Comparison of ENCODE assay signal across 19 cellular contexts in the genomic region with DNA sequence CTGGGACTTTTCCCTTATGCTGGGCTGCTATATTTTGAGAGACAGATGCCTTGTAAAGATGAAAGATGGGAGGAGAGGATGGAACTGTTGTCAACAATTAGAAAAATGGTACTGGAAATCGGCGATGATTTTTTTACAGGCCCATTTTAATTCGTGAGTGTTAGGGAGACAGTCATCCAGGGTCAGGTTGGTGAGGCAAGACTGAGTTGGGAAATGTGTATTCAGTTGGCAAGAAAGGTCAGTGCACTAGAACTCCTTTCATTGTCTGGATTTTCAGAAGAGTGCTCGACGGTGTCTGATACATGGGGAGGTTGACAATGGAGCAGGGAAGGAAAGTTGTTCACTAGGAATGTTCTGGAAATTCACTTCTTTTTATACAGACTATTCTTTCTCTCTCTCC.
DNase-seq lines count a peak whose midpoint lies in the region; ATAC-seq and TF ChIP-seq lines count a peak whose summit lies in the region.
"Had no signal": no experiment of that assay in that cellular context is flagged by ENCODE, and none has a peak within 500 bp of the region (broad histone marks: within the 10 kb centered on the region; RNA-seq: fewer than 3 reads in every experiment).

No MANE protein-coding gene starts in this region.

- peak; percentile 54 to 92 (median 70) for ATAC-seq in right lobe of liver
- ATAC-seq in HG03520 (IDR thresholded peaks at IDR 0.05; ENCODE audit: unreplicated experiment), result no peak
- ATAC-seq in HG02938 (IDR thresholded peaks at IDR 0.05; ENCODE audit: unreplicated experiment), result no peak
- no peak for ATAC-seq in GM21786 (IDR thresholded peaks at IDR 0.05; ENCODE audit: unreplicated experiment)
- ATAC-seq: A549, GM12878, GM23338 had no signal

- H3K4me1 ChIP-seq in right lobe of liver, result peaks cover 0 to 3% (median 0%) of the 10 kb centered on the region in 4 donors
- H3K4me1 ChIP-seq: A549 had no signal

- peak overlapping the region; percentile 15; the same call in 1 of the 2 replicates for H3K4me3 ChIP-seq in WERI-Rb-1 (ENCODE audit: low read depth, low read length)
- H3K4me3 ChIP-seq in right lobe of liver, result no peak overlapping the region
- H3K4me3 ChIP-seq: A549, GM12878, GM23338 had no signal

- H3K36me3 ChIP-seq in WERI-Rb-1, result no peaks in the 10 kb centered on the region
- no peaks in the 10 kb centered on the region for H3K36me3 ChIP-seq in right lobe of liver

- H3K27me3 Mint-ChIP-seq in glutamatergic neuron (ENCODE audit: unreplicated experiment), result peaks cover 7% of the 10 kb centered on the region
- H3K27me3 Mint-ChIP-seq: CD4-positive, alpha-beta memory T cell had no signal

- no peak for TF ChIP-seq POLR2A in right lobe of liver (IDR thresholded peaks at IDR 0.05)

- intact Hi-C loops in right lobe of liver (cut with DNase I), result no loop called here

- TF ChIP-seq CTCF in WERI-Rb-1 (IDR thresholded peaks at IDR 0.05; ENCODE audit: low read depth, low read length), result no peak
- TF ChIP-seq CTCF in glutamatergic neuron (IDR thresholded peaks at IDR 0.05; ENCODE audit: partially characterized antibody, unreplicated experiment), result no peak
- no peak for TF ChIP-seq CTCF in right lobe of liver (IDR thresholded peaks at IDR 0.05)

- peaks cover 22% of the 10 kb centered on the region for H3K4me1 Mint-ChIP-seq in glutamatergic neuron (ENCODE audit: low read depth, unreplicated experiment)

- peak overlapping the region; percentile 55 for H3K27ac Mint-ChIP-seq in glutamatergic neuron (ENCODE audit: unreplicated experiment)
- H3K27ac Mint-ChIP-seq: CD4-positive, alpha-beta memory T cell; GM23338 had no signal

- H3K9me3 Mint-ChIP-seq in glutamatergic neuron (ENCODE audit: unreplicated experiment), result peaks cover 7% of the 10 kb centered on the region
- H3K9me3 Mint-ChIP-seq: GM23338 had no signal

- H3K36me3 Mint-ChIP-seq in glutamatergic neuron (ENCODE audit: unreplicated experiment), result no peaks in the 10 kb centered on the region
- H3K36me3 Mint-ChIP-seq: CD4-positive, alpha-beta memory T cell had no signal

- H3K4me3 Mint-ChIP-seq in glutamatergic neuron (ENCODE audit: unreplicated experiment), result no peak overlapping the region
- H3K4me3 Mint-ChIP-seq: CD4-positive, alpha-beta memory T cell; GM23338 had no signal

- H3K9me3 ChIP-seq in WERI-Rb-1 (ENCODE audit: severe bottlenecking), result no peaks in the 10 kb centered on the region
- no peaks in the 10 kb centered on the region for H3K9me3 ChIP-seq in right lobe of liver
- H3K9me3 ChIP-seq: A549 had no signal

- 36% methylated on average over 5 of the region's 5 CpGs for WGBS in right lobe of liver (ENCODE audit: insufficient coverage, low coverage, low lambda C conversion rate, missing lambda C conversion rate)

- H3K27ac ChIP-seq in WERI-Rb-1 (peak overlapping the region; percentile 57), right lobe of liver (no peak overlapping the region)
- H3K27ac ChIP-seq: A549, C4-2B, KMS-11 had no signal

- DNase-seq in WERI-Rb-1 (no peak), glutamatergic neuron (no peak), right lobe of liver (no peak), cortex of kidney (lab: John Stamatoyannopoulos, UW) (no peak)
- DNase-seq: AML-193; Calu3; CD4-positive, alpha-beta memory T cell; DMS53; DND-41; EL; HCEC 1CT had no signal

- H3K27me3 ChIP-seq in WERI-Rb-1 (ENCODE audit: insufficient read depth, low read depth, severe bottlenecking), result no peaks in the 10 kb centered on the region
- H3K27me3 ChIP-seq in right lobe of liver, result no peaks in the 10 kb centered on the region

Comparison
In these comparisons a context has a peak if more than half of its experiments do, and no peak if none do; other contexts are left out.
1. ATAC-seq: peak in right lobe of liver (4 of 4); none in HG03520 (single experiment), HG02938 (single experiment) and GM21786 (single experiment).